9 cellular contexts compared by ENCODE assay signal in genomic region chr20:34390769-34391447, GRCh38. TPM values are rescaled to one million over a fixed set of nuclear protein-coding genes. Genes with fewer than 3 reads are reported as not detected.
A peak's percentile ranks its signal among the peaks of the same experiment; 100 is the strongest.
DNase-seq lines count a peak whose midpoint lies in the region; ATAC-seq, FAIRE-seq and TF ChIP-seq lines count a peak whose summit lies in the region.
"Had no signal": no experiment of that assay in that cellular context is flagged by ENCODE, and none has a peak within 500 bp of the region (broad histone marks: within the 10 kb centered on the region; RNA-seq: fewer than 3 reads in every experiment).

No MANE protein-coding gene starts in this region.

- FAIRE-seq in GM12892 (lab: Jason Lieb, UNC), result no peak
- FAIRE-seq: islet of Langerhans had no signal

- H3K4me3 ChIP-seq in HCT116 (replicated peaks in 1 of 2; ENCODE audit: low read depth in 1 of 2, low read length in 2 of 2), result peak overlapping the region; percentile 6 to 49; a peak in 2 of 4 replicates
- no peak overlapping the region for H3K4me3 ChIP-seq in smooth muscle cell

- H3K9ac ChIP-seq in HCT116 (ENCODE audit: low read length), result peak overlapping the region; percentile 58
- H3K9ac ChIP-seq in smooth muscle cell (ENCODE audit: low read depth), result no peak overlapping the region

- peaks cover 25% of the 10 kb centered on the region for H3F3A ChIP-seq in smooth muscle cell (ENCODE audit: low read depth)

- H3K9me3 ChIP-seq in HCT116 (ENCODE audit: control insufficient read depth in 1 of 2, insufficient read depth in 1 of 2, low read depth in 1 of 2, low read length in 2 of 2) (no peaks in the 10 kb centered on the region), smooth muscle cell (replicated peaks; ENCODE audit: low read depth) (no peaks in the 10 kb centered on the region)

- intact Hi-C loops in HCT116 (cut with micrococcal nuclease), result loop anchor here (1.0 to 2.0 kb wide), 2 partner anchors 9 to 76 kb away; no protein-coding TSS in a partner anchor

- H4K20me1 ChIP-seq in HCT116 (ENCODE audit: insufficient read depth), result peaks cover 10% of the 10 kb centered on the region; the same call in 1 of the 2 replicates
- H4K20me1 ChIP-seq in smooth muscle cell (ENCODE audit: low read depth), result peaks cover 100% of the 10 kb centered on the region

- peak; percentile 85 for DNase-seq in HCT116 (ENCODE audit: low read depth, low spot score)
- DNase-seq in SW 1271 (lab: John Stamatoyannopoulos, UW), result peak; percentile 100
- DNase-seq in smooth muscle cell (lab: John Stamatoyannopoulos, UW; ENCODE audit: unreplicated experiment), result no peak
- DNase-seq in GM12892 (ENCODE audit: insufficient read length), result no peak
- no peak for DNase-seq in NCI-H1048 (lab: John Stamatoyannopoulos, UW)
- no peak for DNase-seq in central memory CD4-positive, alpha-beta T cell

- H3K79me2 ChIP-seq in HCT116 (ENCODE audit: insufficient read depth, low read length), result peaks cover 94% of the 10 kb centered on the region
- peaks cover 100% of the 10 kb centered on the region for H3K79me2 ChIP-seq in smooth muscle cell (ENCODE audit: low read depth)

- H3K36me3 ChIP-seq in HCT116 (ENCODE audit: control insufficient read depth in 1 of 2, insufficient read depth in 2 of 2, low read length in 2 of 2) (peaks cover 4 to 22% of the 10 kb centered on the region in 2 experiments; a peak in 2 of 4 replicates), smooth muscle cell (ENCODE audit: low read depth) (no peaks in the 10 kb centered on the region)

- H3K27me3 ChIP-seq in HCT116 (ENCODE audit: insufficient read depth, low read length) (no peaks in the 10 kb centered on the region), smooth muscle cell (ENCODE audit: low read depth) (no peaks in the 10 kb centered on the region)

- H3K4me2 ChIP-seq in HCT116 (ENCODE audit: low read length), result peak overlapping the region; percentile 84
- no peak overlapping the region for H3K4me2 ChIP-seq in smooth muscle cell

- H3K4me1 ChIP-seq in HCT116 (ENCODE audit: control insufficient read depth in 1 of 2, insufficient read depth in 2 of 2, low read length in 2 of 2) (peaks cover 59 to 79% of the 10 kb centered on the region in 2 experiments), smooth muscle cell (ENCODE audit: low read depth) (no peaks in the 10 kb centered on the region)

- POLR2A ChIA-PET in HCT116 (lab: Charles Lee), result interaction anchor here (1.7 kb wide), 1 partner anchor 28 kb away, joined by 9 read pairs; the partner anchor contains the start of gene ITCH

- RAD21 ChIA-PET in HCT116 (lab: Charles Lee; ENCODE audit: low non-redundant PET in 1 of 2, low total read pairs in 2 of 2, uncharacterized antibody in 2 of 2, unreplicated experiment in 2 of 2), result interaction anchor here (0.9 to 1.3 kb wide), 3 partner anchors 28 to 78 kb away, joined by 3 to 6 read pairs (median 4); partner anchors contain the start of gene ITCH (in 1 of the 2)

- CTCF ChIA-PET in HCT116 (lab: Charles Lee), result interaction anchor here (1.5 kb wide), 1 partner anchor 78 kb away, joined by 8 read pairs; no protein-coding TSS in a partner anchor

- TF ChIP-seq CTCF in HCT116 (IDR thresholded peaks at IDR 0.05 in 2 of 3, conservative IDR thresholded peaks at IDR 0.05 in 1 of 3; ENCODE audit: borderline replicate concordance in 1 of 3, insufficient read depth in 1 of 3, low read depth in 2 of 3, low read length in 2 of 3), result no peak
- no peak for TF ChIP-seq CTCF in smooth muscle cell (IDR thresholded peaks at IDR 0.05; ENCODE audit: borderline replicate concordance, insufficient read depth, poor library complexity, severe bottlenecking)

- H2AFZ ChIP-seq in HCT116 (ENCODE audit: low read depth, low read length, poor library complexity, severe bottlenecking) (no peak overlapping the region), smooth muscle cell (ENCODE audit: low read depth) (no peak overlapping the region)

- ATAC-seq in HCT116 (peak; percentile 91), esophagus mucosa (peak; percentile 90), GM21717 (IDR thresholded peaks at IDR 0.05; ENCODE audit: unreplicated experiment) (no peak)

- H3K27ac ChIP-seq in HCT116 (ENCODE audit: low read depth, low read length), result peak overlapping the region; percentile 83
- H3K27ac ChIP-seq in smooth muscle cell (ENCODE audit: low read depth), result peak overlapping the region; percentile 68

- no TSS peak for BruUV-seq in HCT116 (replicated peaks; lab: Mats Ljungman, UMichigan)

- no peaks in the 10 kb centered on the region for H3K9me2 ChIP-seq in HCT116 (ENCODE audit: insufficient read depth)

- TF ChIP-seq POLR2A in HCT116 (IDR thresholded peaks at IDR 0.05; ENCODE audit: borderline replicate concordance, extremely low read depth, insufficient read depth, insufficient read length) (no peak), GM12892 (IDR thresholded peaks at IDR 0.05; ENCODE audit: low read depth, low read length) (no peak)

- 35% methylated on average over 13 of the region's 13 CpGs for WGBS in smooth muscle cell (ENCODE audit: low lambda C conversion rate)

- TF ChIP-seq RAD21 in HCT116 (IDR thresholded peaks at IDR 0.05; ENCODE audit: low read depth), result peak; percentile 39; the same call in 1 of the 2 replicates

TF ChIP-seq in HCT116, 20 proteins besides CTCF, POLR2A, EP300 and RAD21 (continues in another document):
- TF ChIP-seq YY1 (IDR thresholded peaks at IDR 0.05; ENCODE audit: extremely low read depth, insufficient replicate concordance, low read depth, low read length), result peak; percentile 20
- no peak for TF ChIP-seq EZH2 (IDR thresholded peaks at IDR 0.05)
- no peak for TF ChIP-seq ZFX (IDR thresholded peaks at IDR 0.05)
- TF ChIP-seq MAX (IDR thresholded peaks at IDR 0.05), result peak; percentile 67
- peak; percentile 54; the same call in 1 of the 2 replicates for TF ChIP-seq POLR2AphosphoS5 (IDR thresholded peaks at IDR 0.05; ENCODE audit: low read depth, low read length)
- TF ChIP-seq SRF (IDR thresholded peaks at IDR 0.05; ENCODE audit: low read depth), result peak; percentile 69
- peak; percentile 30; the same call in 1 of the 2 replicates for TF ChIP-seq ATF3 (IDR thresholded peaks at IDR 0.05)
- TF ChIP-seq ZNF274 (IDR thresholded peaks at IDR 0.05; ENCODE audit: low read depth, low read length), result no peak
- TF ChIP-seq TCF7L2 (IDR thresholded peaks at IDR 0.05; ENCODE audit: borderline replicate concordance, extremely low read depth, insufficient read depth, insufficient read length), result no peak
- TF ChIP-seq EGR1 (IDR thresholded peaks at IDR 0.05; ENCODE audit: low read depth), result no peak; the same call in 1 of the 2 replicates
- TF ChIP-seq FOSL1 (IDR thresholded peaks at IDR 0.05; ENCODE audit: low read depth), result peak; percentile 97
- TF ChIP-seq ZBTB33 (IDR thresholded peaks at IDR 0.05; ENCODE audit: extremely low read depth, insufficient replicate concordance, low read length), result peak; percentile 20
- peak; percentile 90 for TF ChIP-seq CBX3 (IDR thresholded peaks at IDR 0.05; ENCODE audit: low read depth)
- TF ChIP-seq ELF1 (IDR thresholded peaks at IDR 0.05; ENCODE audit: borderline replicate concordance, low read depth), result no peak
- TF ChIP-seq REST (IDR thresholded peaks at IDR 0.05; ENCODE audit: low read depth), result no peak

RNA-seq across cellular contexts. Expression of gene ITCH, which starts 27.8 kb away (rescaled TPM):
- total RNA-seq in HCT116 (2021; ENCODE audit: unreplicated experiment), result 78.8 TPM
- polyA plus RNA-seq in HCT116 (2012), result 28.1 and 32.9 TPM in 2 replicates
- 57.5 TPM for total RNA-seq in esophagus mucosa
- total RNA-seq in smooth muscle cell, result 96.7 and 102 TPM in 2 replicates
- polyA plus RNA-seq in smooth muscle cell, result 21.9 and 22.7 TPM in 2 replicates
- 17.0 TPM for polyA plus RNA-seq in GM12892 (2012; ENCODE audit: missing spikeins)

Comparison
In these comparisons a context has a peak if more than half of its experiments do, and no peak if none do; other contexts are left out.
1. DNase-seq: peak in HCT116 (single experiment) and SW 1271 (2 of 2); none in smooth muscle cell (single experiment), GM12892 (single experiment), NCI-H1048 (single experiment) and central memory CD4-positive, alpha-beta T cell (single experiment).